ENCODE assay signal across 17 cellular contexts in the genomic region with DNA sequence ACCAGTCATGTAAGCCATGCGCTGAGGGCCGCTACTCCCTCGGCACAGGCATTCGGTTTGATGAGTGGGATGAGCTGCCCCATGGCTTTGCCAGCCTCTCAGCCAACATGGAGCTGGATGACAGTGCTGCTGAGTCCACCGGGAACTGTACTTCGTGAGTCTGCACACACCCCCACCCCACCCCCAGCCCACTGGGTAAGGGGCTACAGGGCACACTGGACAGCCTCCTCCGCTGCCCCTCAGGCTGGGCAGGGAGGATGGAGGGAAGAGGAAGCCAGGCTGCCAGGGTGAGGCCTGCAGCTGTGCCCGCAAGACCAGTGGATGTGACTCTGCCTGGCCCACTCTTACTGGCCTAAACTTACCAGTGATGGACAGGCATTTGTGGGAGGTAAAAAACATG. TPM values are rescaled to one million over a fixed set of nuclear protein-coding genes. Genes with fewer than 3 reads are reported as not detected.
DNase-seq lines count a peak whose midpoint lies in the region; ATAC-seq and TF ChIP-seq lines count a peak whose summit lies in the region.
"Had no signal": no experiment of that assay in that cellular context is flagged by ENCODE, and none has a peak within 500 bp of the region (broad histone marks: within the 10 kb centered on the region; RNA-seq: fewer than 3 reads in every experiment).

No MANE protein-coding gene starts in this region.

- no peaks in the 10 kb centered on the region for H3K27me3 Mint-ChIP-seq in CD14-positive monocyte (ENCODE audit: low read depth in 3 of 3)
- no peaks in the 10 kb centered on the region for H3K27me3 Mint-ChIP-seq in T-helper 17 cell
- H3K27me3 Mint-ChIP-seq in neural crest cell (ENCODE audit: low read depth), result no peaks in the 10 kb centered on the region
- H3K27me3 Mint-ChIP-seq: CD4-positive, alpha-beta memory T cell had no signal

- WGBS in spleen, 5 donors, result 88 to 97% (median 93%) methylated on average over 2 to 8 of the region's 8 CpGs

- H3K9me3 Mint-ChIP-seq in CD14-positive monocyte (no peaks in the 10 kb centered on the region), neural crest cell (no peaks in the 10 kb centered on the region)
- H3K9me3 Mint-ChIP-seq: CD4-positive, alpha-beta memory T cell; GM23338; H9 had no signal

- peak overlapping the region in 6 of 7 donors; percentile 53 to 91 (median 80) for H3K27ac Mint-ChIP-seq in CD14-positive monocyte
- peak overlapping the region; percentile 91 for H3K27ac Mint-ChIP-seq in T-helper 17 cell
- peak overlapping the region; percentile 89 for H3K27ac Mint-ChIP-seq in neural crest cell (ENCODE audit: unreplicated experiment)
- H3K27ac Mint-ChIP-seq: GM23338, H9 had no signal

- H3K4me1 Mint-ChIP-seq in CD14-positive monocyte (peaks cover 79% of the 10 kb centered on the region), T-helper 17 cell (peaks cover 21% of the 10 kb centered on the region), neural crest cell (peaks cover 37% of the 10 kb centered on the region)

- no peaks in the 10 kb centered on the region for H3K9me3 ChIP-seq in T-helper 17 cell (ENCODE audit: control insufficient read depth, low read length, poor library complexity, severe bottlenecking)
- no peaks in the 10 kb centered on the region for H3K9me3 ChIP-seq in spleen

- no peaks in the 10 kb centered on the region for H3K36me3 ChIP-seq in spleen

- ATAC-seq in T-helper 17 cell (no peak), HG02642 (IDR thresholded peaks at IDR 0.05; ENCODE audit: poor library complexity, unreplicated experiment) (no peak)
- ATAC-seq: GM12878, GM23338, HepG2 had no signal

- peak overlapping the region in 3 of 8 donors; percentile 79 to 87 (median 81) for H3K27ac ChIP-seq in spleen

- H3K4me3 Mint-ChIP-seq in CD14-positive monocyte, result no peak overlapping the region
- no peak overlapping the region for H3K4me3 Mint-ChIP-seq in T-helper 17 cell
- H3K4me3 Mint-ChIP-seq in neural crest cell, result no peak overlapping the region
- H3K4me3 Mint-ChIP-seq: CD4-positive, alpha-beta memory T cell; GM23338; H9 had no signal

- TF ChIP-seq POLR2A in spleen (IDR thresholded peaks at IDR 0.05), result no peak

- H3K36me3 Mint-ChIP-seq in CD14-positive monocyte (no peaks in the 10 kb centered on the region), T-helper 17 cell (ENCODE audit: low read depth) (peaks cover 8% of the 10 kb centered on the region), neural crest cell (ENCODE audit: low read depth) (no peaks in the 10 kb centered on the region)

- no peak overlapping the region for H3K4me3 ChIP-seq in spleen
- H3K4me3 ChIP-seq: GM12878, GM23338 had no signal

- intact Hi-C loops in CD14-positive monocyte (cut with micrococcal nuclease) (no loop called here), spleen (cut with DNase I; ENCODE audit: low total_unique reads) (no loop called here)

- H3K4me1 ChIP-seq in spleen, result peaks cover 2 to 75% (median 35%) of the 10 kb centered on the region in 6 donors

- TF ChIP-seq CTCF in CD14-positive monocyte (IDR thresholded peaks at IDR 0.05) (no peak), neural crest cell (conservative IDR thresholded peaks at IDR 0.05) (no peak), spleen (IDR thresholded peaks at IDR 0.05 in 8 of 11, conservative IDR thresholded peaks at IDR 0.05 in 3 of 11) (no peak)

- no peaks in the 10 kb centered on the region for H3K27me3 ChIP-seq in spleen (replicated peaks in 1 of 7)

- DNase-seq in CD14-positive monocyte (ENCODE audit: low spot score), result no peak
- no peak for DNase-seq in T-helper 17 cell
- DNase-seq in neural crest cell (ENCODE audit: low read depth, low spot score), result no peak
- peak; percentile 75 for DNase-seq in spleen
- DNase-seq in activated CD4-positive, CD25-positive, alpha-beta regulatory T cell (lab: John Stamatoyannopoulos, UW), result no peak
- DNase-seq in occipital lobe (lab: John Stamatoyannopoulos, UW), result no peak
- DNase-seq: 8988T; AML-193; C1 segment of cervical spinal cord; CD4-positive, alpha-beta memory T cell; DMS79; H9 had no signal

RNA-seq across cellular contexts. Expression of gene SARS1, which starts 49.2 kb away (rescaled TPM):
- polyA plus RNA-seq in CD14-positive monocyte, result 100 to 1,000 TPM in 1 of 2 donors, 10 to 100 TPM in 1; 99.1 to 107 TPM
- total RNA-seq in T-helper 17 cell, result 100 to 1,000 TPM in 1 of 2 donors, 10 to 100 TPM in 1; 90.8 to 120 TPM
- 156 and 158 TPM in 2 replicates for total RNA-seq in neural crest cell
- total RNA-seq in spleen, result 100 to 1,000 TPM in 3 of 7 donors, 10 to 100 TPM in 4; 98.5 to 138 (median 99.4) TPM
- 10 to 100 TPM; 47.2 to 63.2 (median 50.1) TPM for polyA plus RNA-seq in spleen
- 153 TPM for total RNA-seq in occipital lobe

RNA-seq across cellular contexts. Expression of gene ELAPOR1, which starts 50.6 kb away (rescaled TPM):
- not detected for polyA plus RNA-seq in CD14-positive monocyte
- total RNA-seq in T-helper 17 cell, result 10 to 100 TPM; 27.8 to 30.6 TPM
- total RNA-seq in neural crest cell, result 0.64 and 0.70 TPM in 2 replicates
- 10 to 100 TPM in 1 of 7 donors, 1 to 10 TPM in 6; 2.3 to 10.3 (median 5.5) TPM for total RNA-seq in spleen
- polyA plus RNA-seq in spleen, result under 1 TPM; 0.26 to 0.36 (median 0.32) TPM
- 19.5 TPM for total RNA-seq in occipital lobe
- total RNA-seq: G401 had no signal
